28 cellular contexts compared by ENCODE assay signal in genomic region chr1:238549135-238549534, GRCh38.
"Had no signal": no experiment of that assay in that cellular context is flagged by ENCODE, and none has a peak within 500 bp of the region (broad histone marks: within the 10 kb centered on the region; RNA-seq: fewer than 3 reads in every experiment).

No MANE protein-coding gene starts in this region.

- H3K4me3 ChIP-seq: coronary artery, esophagus squamous epithelium, gastrocnemius medialis, heart right ventricle, left lung, lower lobe of right lung, mucosa of descending colon had no signal

- H3K27ac Mint-ChIP-seq: effector memory CD8-positive, alpha-beta T cell; endodermal cell; mesothelial cell of epicardium; naive B cell had no signal

- H3K4me1 Mint-ChIP-seq: endodermal cell, mesothelial cell of epicardium, naive B cell had no signal

- ATAC-seq: effector memory CD8-positive, alpha-beta T cell; esophagus mucosa; gastrocnemius medialis; heart right ventricle; left cardiac atrium; left lung; left ventricle myocardium superior; lower lobe of right lung; mucosa of descending colon had no signal

- FAIRE-seq: colon, endometrium, islet of Langerhans, keratinocyte had no signal

- H3K9me3 ChIP-seq: esophagus squamous epithelium, gastrocnemius medialis, lower lobe of right lung, mucosa of descending colon had no signal

- H3K27me3 ChIP-seq: esophagus squamous epithelium, gastrocnemius medialis, heart right ventricle, left lung had no signal

- H3K27me3 Mint-ChIP-seq: effector memory CD8-positive, alpha-beta T cell; naive B cell had no signal

- H3K36me3 Mint-ChIP-seq: mesothelial cell of epicardium, naive B cell had no signal

- H3K36me3 ChIP-seq: esophagus squamous epithelium, gastrocnemius medialis, heart right ventricle, left lung, lower lobe of right lung had no signal

- H3K4me3 Mint-ChIP-seq: effector memory CD8-positive, alpha-beta T cell; endodermal cell; mesothelial cell of epicardium; naive B cell had no signal

- H3K27ac ChIP-seq: coronary artery, epithelial cell of prostate, esophagus squamous epithelium, gastrocnemius medialis, heart right ventricle, left lung, lower lobe of right lung had no signal

- H3K4me1 ChIP-seq: esophagus squamous epithelium, gastrocnemius medialis, heart right ventricle, left lung, lower lobe of right lung had no signal

- DNase-seq: dermis blood vessel endothelial cell; effector CD8-positive, alpha-beta T cell; effector memory CD8-positive, alpha-beta T cell; endodermal cell; erythroblast; esophagus squamous epithelium; foreskin fibroblast; foreskin melanocyte; gastrocnemius medialis; glutamatergic neuron; head of caudate nucleus; heart right ventricle; hippocampal formation; left cardiac atrium; left lung; left ventricle myocardium superior; lower lobe of right lung; mesenchymal stem cell; mucosa of descending colon; naive B cell had no signal
